ENCODE assay signal across 10 cellular contexts in genomic region chrX:147476008-147476407, GRCh38.
DNase-seq lines count a peak whose midpoint lies in the region; ATAC-seq and TF ChIP-seq lines count a peak whose summit lies in the region.
"Had no signal": no experiment of that assay in that cellular context is flagged by ENCODE, and none has a peak within 500 bp of the region (broad histone marks: within the 10 kb centered on the region; RNA-seq: fewer than 3 reads in every experiment).

No MANE protein-coding gene starts in this region.

- TF ChIP-seq CTCF in KMS-11 (conservative IDR thresholded peaks at IDR 0.05; ENCODE audit: low read depth, low read length) = peak; percentile 30; the same call in 1 of the 2 replicates

- no peaks in the 10 kb centered on the region for H3K36me3 ChIP-seq in KMS-11 (ENCODE audit: insufficient read depth)
- no peaks in the 10 kb centered on the region for H3K36me3 ChIP-seq in trophoblast cell (ENCODE audit: control insufficient read depth in 1 of 2, insufficient read depth in 2 of 2, low read length in 2 of 2)
- H3K36me3 ChIP-seq: colonic mucosa had no signal

- H4K12ac ChIP-seq in trophoblast cell (ENCODE audit: low read depth, low read length) = no peak overlapping the region

- H2AK5ac ChIP-seq in trophoblast cell (ENCODE audit: low read length) = no peak overlapping the region

- H3K9me3 ChIP-seq in trophoblast cell (ENCODE audit: insufficient read depth, low read depth, low read length) = no peaks in the 10 kb centered on the region
- H3K9me3 ChIP-seq: colonic mucosa had no signal

- H3K27ac ChIP-seq in KMS-11 (no peak overlapping the region), trophoblast cell (ENCODE audit: low read depth, low read length) (no peak overlapping the region)
- H3K27ac ChIP-seq: colonic mucosa had no signal

- no peak overlapping the region for H4K8ac ChIP-seq in trophoblast cell (ENCODE audit: low read depth, low read length)

- no peaks in the 10 kb centered on the region for H4K20me1 ChIP-seq in KMS-11 (ENCODE audit: insufficient read depth)

- no peaks in the 10 kb centered on the region for H3K27me3 Mint-ChIP-seq in activated CD8-positive, alpha-beta T cell treated with anti-CD3 and anti-CD28 coated beads, Interleukin-2, amount 10 ng/mL, durations not matched to agents 7 days and 5 days (ENCODE audit: low read depth)

- no peak overlapping the region for H4K91ac ChIP-seq in trophoblast cell (ENCODE audit: low read depth, low read length)

- no peaks in the 10 kb centered on the region for H3K79me1 ChIP-seq in trophoblast cell (ENCODE audit: low read length)

- H3K4me3 ChIP-seq in KMS-11 (IDR thresholded peaks at IDR 0.05; ENCODE audit: insufficient read depth, low read depth, low read length) (no peak overlapping the region), trophoblast cell (ENCODE audit: low read depth, low read length) (no peak overlapping the region)
- H3K4me3 ChIP-seq: colonic mucosa had no signal

- H2BK12ac ChIP-seq in trophoblast cell (ENCODE audit: low read length) = no peak overlapping the region

- no peak overlapping the region for H3K4ac ChIP-seq in trophoblast cell (ENCODE audit: low read depth, low read length)

- no peak overlapping the region for H3K4me2 ChIP-seq in KMS-11
- H3K4me2 ChIP-seq in trophoblast cell (ENCODE audit: low read length) = no peak overlapping the region

- CTCF ChIA-PET in activated CD8-positive, alpha-beta T cell treated with anti-CD3 and anti-CD28 coated beads, Interleukin-2, amount 10 ng/mL, durations not matched to agents 7 days and 5 days (lab: Charles Lee) = interaction anchor here (0.7 to 1.7 kb wide), 2 partner anchors 328 to 483 kb away, joined by 3 to 9 read pairs; no protein-coding TSS in a partner anchor

- no peaks in the 10 kb centered on the region for H3K4me1 ChIP-seq in KMS-11 (ENCODE audit: low read depth, poor library complexity, severe bottlenecking)
- no peaks in the 10 kb centered on the region for H3K4me1 ChIP-seq in trophoblast cell (ENCODE audit: control insufficient read depth in 1 of 2, insufficient read depth in 2 of 2, low read length in 2 of 2)
- H3K4me1 ChIP-seq: colonic mucosa had no signal

- H3K14ac ChIP-seq in trophoblast cell (ENCODE audit: low read length) = no peak overlapping the region

- H3K23ac ChIP-seq in trophoblast cell (ENCODE audit: low read length) = no peak overlapping the region

- POLR2A ChIA-PET in activated CD8-positive, alpha-beta T cell treated with anti-CD3 and anti-CD28 coated beads, Interleukin-2, amount 10 ng/mL, durations not matched to agents 7 days and 5 days (lab: Charles Lee) = no interaction called here

- DNase-seq in SKM-1 treated with dmso at 0.1 percent for 144 hours (lab: John Stamatoyannopoulos, UW; ENCODE audit: unreplicated experiment) (peak; percentile 1), SKM-1 (lab: John Stamatoyannopoulos, UW; ENCODE audit: unreplicated experiment) (no peak), trophoblast cell (peak; percentile 1 to 48), GF-D8 (lab: John Stamatoyannopoulos, UW) (no peak)
- DNase-seq in activated CD8-positive, alpha-beta T cell treated with anti-CD3 and anti-CD28 coated beads, Interleukin-2, amount 10 ng/mL, durations not matched to agents 7 days and 5 days = peak; percentile 27
- DNase-seq: colonic mucosa had no signal

- no CpG with 5 or more reads among the region's 7 CpGs for WGBS in trophoblast cell (ENCODE audit: extremely low coverage, insufficient coverage, insufficient read length)

- H3K27me3 ChIP-seq in KMS-11 (ENCODE audit: insufficient read depth, low read depth) (no peaks in the 10 kb centered on the region), trophoblast cell (ENCODE audit: insufficient read depth, low read length) (no peaks in the 10 kb centered on the region)
- H3K27me3 ChIP-seq: colonic mucosa had no signal

- H2AFZ ChIP-seq in KMS-11 (ENCODE audit: low read depth) (no peak overlapping the region), trophoblast cell (ENCODE audit: insufficient read depth, low read length, poor library complexity) (no peak overlapping the region)

- no peak for ATAC-seq in activated CD8-positive, alpha-beta T cell treated with anti-CD3 and anti-CD28 coated beads, Interleukin-2, amount 10 ng/mL, durations not matched to agents 7 days and 5 days
- ATAC-seq in GM19035 (IDR thresholded peaks at IDR 0.05; ENCODE audit: unreplicated experiment) = no peak
- ATAC-seq in activated CD4-positive, CD25-positive, alpha-beta regulatory T cell treated with anti-CD3 and anti-CD28 coated beads, Interleukin-2, amount 50 U/mL, for 24 hours = no peak

- no peaks in the 10 kb centered on the region for H3K36me3 Mint-ChIP-seq in activated CD8-positive, alpha-beta T cell treated with anti-CD3 and anti-CD28 coated beads, Interleukin-2, amount 10 ng/mL, durations not matched to agents 7 days and 5 days (ENCODE audit: low read depth)
- H3K36me3 Mint-ChIP-seq: CD4-positive, CD25-positive, alpha-beta regulatory T cell had no signal

- H3K27ac Mint-ChIP-seq in activated CD8-positive, alpha-beta T cell treated with anti-CD3 and anti-CD28 coated beads, Interleukin-2, amount 10 ng/mL, durations not matched to agents 7 days and 5 days = no peak overlapping the region
- H3K27ac Mint-ChIP-seq: CD4-positive, CD25-positive, alpha-beta regulatory T cell had no signal

- no peaks in the 10 kb centered on the region for H3K79me2 ChIP-seq in KMS-11 (ENCODE audit: insufficient read depth, low read depth)
- no peaks in the 10 kb centered on the region for H3K79me2 ChIP-seq in trophoblast cell (ENCODE audit: control insufficient read depth, insufficient read depth, low read length, poor library complexity)

- no peak overlapping the region for H3K4me3 Mint-ChIP-seq in activated CD8-positive, alpha-beta T cell treated with anti-CD3 and anti-CD28 coated beads, Interleukin-2, amount 10 ng/mL, durations not matched to agents 7 days and 5 days
- H3K4me3 Mint-ChIP-seq: CD4-positive, CD25-positive, alpha-beta regulatory T cell had no signal

- no peak overlapping the region for H2BK120ac ChIP-seq in trophoblast cell (ENCODE audit: insufficient read depth, low read length, poor library complexity)

- H2BK5ac ChIP-seq in trophoblast cell (ENCODE audit: low read depth, low read length, poor library complexity) = no peak overlapping the region

- no peaks in the 10 kb centered on the region for H3K4me1 Mint-ChIP-seq in activated CD8-positive, alpha-beta T cell treated with anti-CD3 and anti-CD28 coated beads, Interleukin-2, amount 10 ng/mL, durations not matched to agents 7 days and 5 days (ENCODE audit: low read depth)
- H3K4me1 Mint-ChIP-seq: CD4-positive, CD25-positive, alpha-beta regulatory T cell had no signal

- no peaks in the 10 kb centered on the region for H3K9me3 Mint-ChIP-seq in activated CD8-positive, alpha-beta T cell treated with anti-CD3 and anti-CD28 coated beads, Interleukin-2, amount 10 ng/mL, durations not matched to agents 7 days and 5 days (ENCODE audit: insufficient read depth)

- no peak overlapping the region for H3K18ac ChIP-seq in trophoblast cell (ENCODE audit: low read length)

- H3K9ac ChIP-seq in KMS-11 (no peak overlapping the region), trophoblast cell (ENCODE audit: low read length) (no peak overlapping the region)

Comparison
In these comparisons a context has a peak if more than half of its experiments do, and no peak if none do; other contexts are left out.
1. DNase-seq: peak in SKM-1 treated with dmso at 0.1 percent for 144 hours (single experiment), activated CD8-positive, alpha-beta T cell treated with anti-CD3 and anti-CD28 coated beads, Interleukin-2, amount 10 ng/mL, durations not matched to agents 7 days and 5 days (single experiment) and trophoblast cell (2 of 2); none in SKM-1 (single experiment) and GF-D8 (single experiment).